Comparison of ENCODE assay signal across 35 cellular contexts in the genomic region with DNA sequence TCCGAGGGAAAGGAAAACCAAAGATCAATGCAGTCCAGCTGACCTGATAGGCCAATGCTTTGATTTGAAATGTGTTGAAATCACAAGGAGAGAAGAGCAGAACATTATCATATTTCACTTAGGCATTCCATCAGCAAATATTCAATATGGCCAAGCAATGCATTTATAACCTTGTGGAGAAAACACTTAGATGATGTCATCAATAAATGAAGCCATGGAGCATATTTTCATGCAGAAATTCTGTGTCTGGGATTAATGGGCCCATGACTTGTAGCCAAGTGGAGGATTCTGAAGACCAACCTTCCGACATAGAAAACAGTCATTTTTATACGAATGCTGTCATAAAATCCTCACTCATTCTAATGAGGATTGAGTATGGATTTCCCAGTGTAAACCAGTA.
"Had no signal": no experiment of that assay in that cellular context is flagged by ENCODE, and none has a peak within 500 bp of the region (broad histone marks: within the 10 kb centered on the region; RNA-seq: fewer than 3 reads in every experiment).

No MANE protein-coding gene starts in this region.

- H3K4me3 ChIP-seq: MG63 had no signal

- DNase-seq: Karpas-422, Kasumi-1, MG63, MM.1S, MV-4-11, NCI-H1048, NCI-H1092, NCI-H1092 treated with DMSO at 0.1 percent for 48 hours, NCI-H1105, NCI-H1105 treated with DMSO at 0.1 percent for 48 hours, NCI-H1417, NCI-H1417 treated with DMSO at 0.1 percent for 48 hours, NCI-H1436, NCI-H1436 treated with DMSO at 0.1 percent for 48 hours, NCI-H146, NCI-H1694, NCI-H1694 treated with DMSO at 0.1 percent for 48 hours, NCI-H187, NCI-H187 treated with DMSO at 0.1 percent for 48 hours, NCI-H1930, NCI-H2029, NCI-H2029 treated with DMSO at 0.1 percent for 48 hours, NCI-H2081, NCI-H2081 treated with DMSO at 0.1 percent for 48 hours, NCI-H2107, NCI-H2171, NCI-H2171 treated with DMSO at 0.1 percent for 48 hours, NCI-H2227 treated with DMSO at 0.1 percent for 48 hours, NCI-H226, NCI-H345, NCI-H446, NCI-H446 treated with DMSO at 0.1 percent for 48 hours, NCI-H510A, NCI-H510A treated with DMSO at 0.1 percent for 48 hours, NCI-H524 had no signal

- H3K36me3 ChIP-seq: MG63 had no signal

- H3K9me3 ChIP-seq: MG63 had no signal

- H3K27me3 ChIP-seq: MG63 had no signal
